ENCODE assay signal across 8 cellular contexts in genomic region chr5:124661317-124662141, GRCh38.
DNase-seq lines count a peak whose midpoint lies in the region; ATAC-seq and TF ChIP-seq lines count a peak whose summit lies in the region.

No MANE protein-coding gene starts in this region.

- H3K4me2 ChIP-seq in SK-N-SH = peak overlapping the region; percentile 64

- H3K27me3 ChIP-seq in SK-N-SH (ENCODE audit: insufficient read depth) = no peaks in the 10 kb centered on the region
- no peaks in the 10 kb centered on the region for H3K27me3 ChIP-seq in rectal smooth muscle tissue (ENCODE audit: control insufficient read depth, insufficient read depth, low read length)

- H3K36me3 ChIP-seq in SK-N-SH (replicated peaks in 1 of 2; ENCODE audit: control insufficient read depth in 1 of 2, insufficient read depth in 2 of 2, low read length in 1 of 2) = no peaks in the 10 kb centered on the region
- no peaks in the 10 kb centered on the region for H3K36me3 ChIP-seq in rectal smooth muscle tissue (ENCODE audit: control insufficient read depth, insufficient read depth, low read length)

- TF ChIP-seq RAD21 in SK-N-SH (IDR thresholded peaks at IDR 0.05; ENCODE audit: low read length) = no peak

- no peaks in the 10 kb centered on the region for H3K9me2 ChIP-seq in SK-N-SH

- POLR2A ChIA-PET in SK-N-SH (lab: Yijun Ruan, JAX) = interaction anchor here (0.6 kb wide), 1 partner anchor 131 kb away, joined by 3 read pairs; no protein-coding TSS in a partner anchor

- TF ChIP-seq EP300 in SK-N-SH (IDR thresholded peaks at IDR 0.05; ENCODE audit: borderline replicate concordance in 1 of 2, low read depth in 1 of 2, low read length in 1 of 2) = peak in 1 of 2 experiments; percentile 64; a peak in 1 of 4 replicates

- peak overlapping the region; percentile 23; the same call in 1 of the 2 replicates for H2AFZ ChIP-seq in SK-N-SH (ENCODE audit: low read depth)

- CTCF ChIA-PET in SK-N-SH (lab: Yijun Ruan, JAX) = interaction anchor here (1.2 kb wide), 1 partner anchor 574 kb away, joined by 3 read pairs; no protein-coding TSS in a partner anchor

- H3K9ac ChIP-seq in SK-N-SH (no peak overlapping the region), rectal smooth muscle tissue (ENCODE audit: low read length) (no peak overlapping the region)

- peaks cover 44 to 49% of the 10 kb centered on the region in 2 experiments for H3K4me1 ChIP-seq in SK-N-SH (ENCODE audit: control insufficient read depth in 1 of 2, insufficient read depth in 2 of 2, low read depth in 1 of 2, low read length in 1 of 2)
- H3K4me1 ChIP-seq in rectal smooth muscle tissue (ENCODE audit: control insufficient read depth, insufficient read depth, low read length) = peaks cover 26% of the 10 kb centered on the region

- H3F3A ChIP-seq in SK-N-SH (replicated peaks; ENCODE audit: insufficient read depth) = peaks cover 3% of the 10 kb centered on the region

- H3K9me3 ChIP-seq in SK-N-SH = no peaks in the 10 kb centered on the region

- ATAC-seq in GM18498 (IDR thresholded peaks at IDR 0.05; ENCODE audit: unreplicated experiment) = no peak
- ATAC-seq in GM21619 (IDR thresholded peaks at IDR 0.05; ENCODE audit: unreplicated experiment) = no peak
- no peak for ATAC-seq in HG03025 (IDR thresholded peaks at IDR 0.05; ENCODE audit: low FRiP score, unreplicated experiment)

- H3K27ac ChIP-seq in SK-N-SH (ENCODE audit: low read depth in 2 of 2, low read length in 1 of 2) = peak overlapping the region; percentile 52 to 84
- H3K27ac ChIP-seq in rectal smooth muscle tissue (ENCODE audit: low read depth, low read length) = no peak overlapping the region

- DNase-seq in COR-L47 (lab: John Stamatoyannopoulos, UW) (peak; percentile 60), LNCaP clone FGC (ENCODE audit: low read depth) (peak; percentile 70), SK-N-SH (no peak), glomerular visceral epithelial cell (ENCODE audit: extremely low spot score) (peak; percentile 99)

- no peak for TF ChIP-seq CTCF in LNCaP clone FGC (IDR thresholded peaks at IDR 0.05; ENCODE audit: control insufficient read depth, extremely low read depth, insufficient read depth)
- no peak for TF ChIP-seq CTCF in SK-N-SH (IDR thresholded peaks at IDR 0.05)

- no peaks in the 10 kb centered on the region for H3K79me2 ChIP-seq in SK-N-SH (ENCODE audit: insufficient read depth)

- H3K4me3 ChIP-seq in LNCaP clone FGC (ENCODE audit: low read depth, low read length) = peak overlapping the region; percentile 24
- no peak overlapping the region for H3K4me3 ChIP-seq in SK-N-SH (ENCODE audit: low read depth in 2 of 2, low read length in 1 of 2)
- H3K4me3 ChIP-seq in rectal smooth muscle tissue (ENCODE audit: low read length) = peak overlapping the region; percentile 33

- 42% methylated on average over 7 of the region's 7 CpGs for WGBS in SK-N-SH (ENCODE audit: low lambda C conversion rate)

- no peaks in the 10 kb centered on the region for H4K20me1 ChIP-seq in SK-N-SH (ENCODE audit: insufficient read depth)

TF ChIP-seq in SK-N-SH, 30 proteins besides CTCF, POLR2A, EP300 and RAD21 (continues in another document):
- TF ChIP-seq RXRA (IDR thresholded peaks at IDR 0.05; ENCODE audit: borderline replicate concordance, low read depth) (no peak), YY1 (IDR thresholded peaks at IDR 0.05; ENCODE audit: low read depth) (no peak), FOXM1 (IDR thresholded peaks at IDR 0.05; ENCODE audit: low read depth) (no peak), RFX5 (IDR thresholded peaks at IDR 0.05; ENCODE audit: low read length) (no peak), TAF1 (IDR thresholded peaks at IDR 0.05; ENCODE audit: borderline replicate concordance, low read depth, low read length) (0 out of 2 replicates have a peak, but pooled peaks have one; percentile 15), ELF1 (IDR thresholded peaks at IDR 0.05) (no peak), FOXJ3 (CRISPR knock-in tag; IDR thresholded peaks at IDR 0.05) (no peak), CHD2 (IDR thresholded peaks at IDR 0.05; ENCODE audit: low read length, partially characterized antibody) (no peak), NFIC (IDR thresholded peaks at IDR 0.05; ENCODE audit: borderline replicate concordance) (no peak; the same call in 1 of the 2 replicates), FOSL2 (IDR thresholded peaks at IDR 0.05; ENCODE audit: borderline replicate concordance, low read depth) (no peak), JUND (IDR thresholded peaks at IDR 0.05) (0 out of 2 replicates have a peak, but pooled peaks have one; percentile 46), POLR2AphosphoS5 (IDR thresholded peaks at IDR 0.05; ENCODE audit: low read depth, low read length) (peak; percentile 53; the same call in 1 of the 2 replicates), SIN3A (IDR thresholded peaks at IDR 0.05; ENCODE audit: borderline replicate concordance, low read depth, low read length) (0 out of 2 replicates have a peak, but pooled peaks have one; percentile 41), GATA2 (CRISPR knock-in tag; IDR thresholded peaks at IDR 0.05) (no peak), EZH2phosphoT487 (IDR thresholded peaks at IDR 0.05; ENCODE audit: borderline replicate concordance, low read depth) (no peak), GABPA (IDR thresholded peaks at IDR 0.05; ENCODE audit: low read depth) (no peak), TEAD4 (IDR thresholded peaks at IDR 0.05; ENCODE audit: borderline replicate concordance, insufficient read depth) (peak; percentile 61; the same call in 1 of the 2 replicates), NRF1 (IDR thresholded peaks at IDR 0.05; ENCODE audit: low read depth, low read length) (no peak), MEF2A (IDR thresholded peaks at IDR 0.05; ENCODE audit: borderline replicate concordance, low read depth) (no peak), MAX (IDR thresholded peaks at IDR 0.05; ENCODE audit: low read depth) (no peak), PBX3 (IDR thresholded peaks at IDR 0.05) (peak; percentile 43; the same call in 1 of the 2 replicates), TCF12 (IDR thresholded peaks at IDR 0.05) (peak; percentile 73), RCOR1 (IDR thresholded peaks at IDR 0.05; ENCODE audit: low read length) (no peak)
- TF ChIP-seq, protein P1, sequence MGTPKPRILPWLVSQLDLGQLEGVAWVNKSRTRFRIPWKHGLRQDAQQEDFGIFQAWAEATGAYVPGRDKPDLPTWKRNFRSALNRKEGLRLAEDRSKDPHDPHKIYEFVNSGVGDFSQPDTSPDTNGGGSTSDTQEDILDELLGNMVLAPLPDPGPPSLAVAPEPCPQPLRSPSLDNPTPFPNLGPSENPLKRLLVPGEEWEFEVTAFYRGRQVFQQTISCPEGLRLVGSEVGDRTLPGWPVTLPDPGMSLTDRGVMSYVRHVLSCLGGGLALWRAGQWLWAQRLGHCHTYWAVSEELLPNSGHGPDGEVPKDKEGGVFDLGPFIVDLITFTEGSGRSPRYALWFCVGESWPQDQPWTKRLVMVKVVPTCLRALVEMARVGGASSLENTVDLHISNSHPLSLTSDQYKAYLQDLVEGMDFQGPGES (IDR thresholded peaks at IDR 0.05; ENCODE audit: low read depth, low read length) = no peak
- TF ChIP-seq, protein P2, sequence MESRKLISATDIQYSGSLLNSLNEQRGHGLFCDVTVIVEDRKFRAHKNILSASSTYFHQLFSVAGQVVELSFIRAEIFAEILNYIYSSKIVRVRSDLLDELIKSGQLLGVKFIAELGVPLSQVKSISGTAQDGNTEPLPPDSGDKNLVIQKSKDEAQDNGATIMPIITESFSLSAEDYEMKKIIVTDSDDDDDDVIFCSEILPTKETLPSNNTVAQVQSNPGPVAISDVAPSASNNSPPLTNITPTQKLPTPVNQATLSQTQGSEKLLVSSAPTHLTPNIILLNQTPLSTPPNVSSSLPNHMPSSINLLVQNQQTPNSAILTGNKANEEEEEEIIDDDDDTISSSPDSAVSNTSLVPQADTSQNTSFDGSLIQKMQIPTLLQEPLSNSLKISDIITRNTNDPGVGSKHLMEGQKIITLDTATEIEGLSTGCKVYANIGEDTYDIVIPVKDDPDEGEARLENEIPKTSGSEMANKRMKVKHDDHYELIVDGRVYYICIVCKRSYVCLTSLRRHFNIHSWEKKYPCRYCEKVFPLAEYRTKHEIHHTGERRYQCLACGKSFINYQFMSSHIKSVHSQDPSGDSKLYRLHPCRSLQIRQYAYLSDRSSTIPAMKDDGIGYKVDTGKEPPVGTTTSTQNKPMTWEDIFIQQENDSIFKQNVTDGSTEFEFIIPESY (IDR thresholded peaks at IDR 0.05; ENCODE audit: borderline replicate concordance, low read depth) = no peak
- TF ChIP-seq, protein P3, sequence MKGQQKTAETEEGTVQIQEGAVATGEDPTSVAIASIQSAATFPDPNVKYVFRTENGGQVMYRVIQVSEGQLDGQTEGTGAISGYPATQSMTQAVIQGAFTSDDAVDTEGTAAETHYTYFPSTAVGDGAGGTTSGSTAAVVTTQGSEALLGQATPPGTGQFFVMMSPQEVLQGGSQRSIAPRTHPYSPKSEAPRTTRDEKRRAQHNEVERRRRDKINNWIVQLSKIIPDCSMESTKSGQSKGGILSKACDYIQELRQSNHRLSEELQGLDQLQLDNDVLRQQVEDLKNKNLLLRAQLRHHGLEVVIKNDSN (IDR thresholded peaks at IDR 0.05; ENCODE audit: borderline replicate concordance, low read depth) = no peak

Comparison
In these comparisons a context has a peak if more than half of its experiments do, and no peak if none do; other contexts are left out.
1. H3K4me3 ChIP-seq: peak in LNCaP clone FGC (single experiment) and rectal smooth muscle tissue (single experiment); none in SK-N-SH (0 of 2).